ENCODE assay signal across 8 cellular contexts in genomic region chr4:173529505-173530325, GRCh38.
DNase-seq lines count a peak whose midpoint lies in the region; ATAC-seq and TF ChIP-seq lines count a peak whose summit lies in the region.

TSS of gene HAND2 (minus strand) at chr4:173530229. CDS start at chr4:173529289, 940 bp downstream.

- peaks cover 17% of the 10 kb centered on the region for H3K4me1 ChIP-seq in muscle layer of colon (ENCODE audit: insufficient read depth, low read length)

- H3K36me3 ChIP-seq in muscle layer of colon (ENCODE audit: insufficient read depth, low read length) = peaks cover 32% of the 10 kb centered on the region

- H3K9ac ChIP-seq in muscle layer of colon (ENCODE audit: low read length) = peak within 1 kb of the TSS; percentile 89

- H3K9me3 ChIP-seq in muscle layer of colon (ENCODE audit: low read length) = no peaks in the 10 kb centered on the region

- no peak for TF ChIP-seq CTCF in coronary artery (IDR thresholded peaks at IDR 0.05)

- ATAC-seq in GM18873 (IDR thresholded peaks at IDR 0.05; ENCODE audit: low FRiP score, unreplicated experiment) = no peak

- DNase-seq in NCI-H446 treated with DMSO at 0.1 percent for 48 hours (lab: John Stamatoyannopoulos, UW) = peak; percentile 29
- DNase-seq in coronary artery (ENCODE audit: low spot score) = no peak
- DNase-seq in DMS153 treated with DMSO at 0.1 percent for 48 hours (lab: John Stamatoyannopoulos, UW; ENCODE audit: unreplicated experiment) = no peak
- no peak for DNase-seq in SHP77 (lab: John Stamatoyannopoulos, UW)
- DNase-seq in UCSD-AML1 (lab: John Stamatoyannopoulos, UW; ENCODE audit: unreplicated experiment) = no peak

- H3K4me3 ChIP-seq in GM08714 (ENCODE audit: low read length) (peak within 1 kb of the TSS; percentile 49; the same call in 1 of the 2 replicates), coronary artery (peak within 1 kb of the TSS; percentile 87), muscle layer of colon (ENCODE audit: low read depth in 1 of 2, low read length in 2 of 2) (peak within 1 kb of the TSS; percentile 95 to 99)

- H3K27ac ChIP-seq in coronary artery (peak within 1 kb of the TSS; percentile 95 to 99), muscle layer of colon (ENCODE audit: low read depth, low read length) (peak within 1 kb of the TSS; percentile 98)

- H3K27me3 ChIP-seq in muscle layer of colon (ENCODE audit: control insufficient read depth in 1 of 2, insufficient read depth in 2 of 2, low read length in 2 of 2) = peaks cover 0 to 8% of the 10 kb centered on the region in 2 donors
